Comparison of ENCODE assay signal across 8 cellular contexts in genomic region chr6:35920793-35921732, GRCh38. TPM values are rescaled to one million over a fixed set of nuclear protein-coding genes. Genes with fewer than 3 reads are reported as not detected.
DNase-seq lines count a peak whose midpoint lies in the region; ATAC-seq and TF ChIP-seq lines count a peak whose summit lies in the region.

Gene SRPK1 (minus strand): TSS chr6:35921098. CDS start chr6:35921056, 42 bp downstream.

- no peaks in the 10 kb centered on the region for H3K9me3 Mint-ChIP-seq in chondrocyte (ENCODE audit: low read depth)

- no peaks in the 10 kb centered on the region for H3K36me3 Mint-ChIP-seq in chondrocyte (ENCODE audit: low read depth)

- no peaks in the 10 kb centered on the region for H3K27me3 Mint-ChIP-seq in chondrocyte (ENCODE audit: low read depth)

- DNase-seq in AG20443 (ENCODE audit: low spot score) (peak; percentile 99), NCI-H446 (lab: John Stamatoyannopoulos, UW) (peak; percentile 69 to 92), chondrocyte (ENCODE audit: low spot score) (peak; percentile 93), kidney glomerular epithelial cell (lab: John Stamatoyannopoulos, UW) (peak; percentile 55)
- DNase-seq in activated CD4-positive, alpha-beta T cell treated with anti-CD3 and anti-CD28 coated beads for 24 hours (ENCODE audit: low read depth in 2 of 2) = peak; percentile 82 to 85
- peak; percentile 81 to 83 for DNase-seq in stimulated activated CD4-positive, alpha-beta T cell treated with anti-CD3 and anti-CD28 coated beads, Interleukin-15, amount 100 ng/mL, for 48 hours (ENCODE audit: low read depth in 2 of 2)

- H3K27ac Mint-ChIP-seq in chondrocyte (ENCODE audit: unreplicated experiment) = peak within 1 kb of the TSS; percentile 97

- peaks cover 34% of the 10 kb centered on the region for H3K4me1 Mint-ChIP-seq in chondrocyte (ENCODE audit: low read depth)

- H3K4me3 Mint-ChIP-seq in chondrocyte (ENCODE audit: unreplicated experiment) = peak within 1 kb of the TSS; percentile 93

- ATAC-seq in GM19035 (IDR thresholded peaks at IDR 0.05; ENCODE audit: unreplicated experiment) = peak; percentile 89
- ATAC-seq in HG03342 (IDR thresholded peaks at IDR 0.05; ENCODE audit: unreplicated experiment) = peak; percentile 76

- no peak for TF ChIP-seq CTCF in chondrocyte (IDR thresholded peaks at IDR 0.05)

RNA-seq across cellular contexts. Expression of gene SRPK1, which starts in this region (rescaled TPM):
- total RNA-seq in chondrocyte = 31.2 to 33.0 TPM (median 32.0 TPM) in 3 replicates

Comparison
In these comparisons a context has a peak if more than half of its experiments do, and no peak if none do; other contexts are left out.
1. Peak in every context shown above with its lines: DNase-seq and ATAC-seq.